ENCODE assay signal across 1 cellular context in genomic region chr10:21517134-21517982, GRCh38.
TF ChIP-seq lines count a peak whose summit lies in the region.

No MANE protein-coding gene starts in this region.

TF ChIP-seq in GM12878, 131 proteins besides CTCF, POLR2A, EP300 and RAD21:
- TF ChIP-seq CREB1 (IDR thresholded peaks at IDR 0.05; ENCODE audit: low read depth) (no peak), HDAC6 (IDR thresholded peaks at IDR 0.05; ENCODE audit: unreplicated experiment) (peak; percentile 65), ZNF207 (IDR thresholded peaks at IDR 0.05; ENCODE audit: borderline replicate concordance) (no peak), DPF2 (IDR thresholded peaks at IDR 0.05) (peak; percentile 35; the same call in 1 of the 2 replicates), SIX5 (IDR thresholded peaks at IDR 0.05; ENCODE audit: low read depth, low read length, severe bottlenecking) (no peak), ZNF274 (IDR thresholded peaks at IDR 0.05; ENCODE audit: insufficient read depth, insufficient read length) (no peak), ZNF687 (IDR thresholded peaks at IDR 0.05) (0 out of 2 replicates have a peak, but pooled peaks have one; percentile 31), SUZ12 (IDR thresholded peaks at IDR 0.05; ENCODE audit: unreplicated experiment) (no peak), TCF7 (IDR thresholded peaks at IDR 0.05; ENCODE audit: borderline replicate concordance) (no peak), LARP7 (IDR thresholded peaks at IDR 0.05) (0 out of 2 replicates have a peak, but pooled peaks have one; percentile 40), CHD2 (IDR thresholded peaks at IDR 0.05; ENCODE audit: borderline replicate concordance, low read depth, low read length) (no peak), FOXM1 (IDR thresholded peaks at IDR 0.05; ENCODE audit: low read depth, low read length) (no peak)
- TF ChIP-seq, protein P1, sequence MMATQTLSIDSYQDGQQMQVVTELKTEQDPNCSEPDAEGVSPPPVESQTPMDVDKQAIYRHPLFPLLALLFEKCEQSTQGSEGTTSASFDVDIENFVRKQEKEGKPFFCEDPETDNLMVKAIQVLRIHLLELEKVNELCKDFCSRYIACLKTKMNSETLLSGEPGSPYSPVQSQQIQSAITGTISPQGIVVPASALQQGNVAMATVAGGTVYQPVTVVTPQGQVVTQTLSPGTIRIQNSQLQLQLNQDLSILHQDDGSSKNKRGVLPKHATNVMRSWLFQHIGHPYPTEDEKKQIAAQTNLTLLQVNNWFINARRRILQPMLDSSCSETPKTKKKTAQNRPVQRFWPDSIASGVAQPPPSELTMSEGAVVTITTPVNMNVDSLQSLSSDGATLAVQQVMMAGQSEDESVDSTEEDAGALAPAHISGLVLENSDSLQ (IDR thresholded peaks at IDR 0.05) = 0 out of 2 replicates have a peak, but pooled peaks have one; percentile 14
- TF ChIP-seq, protein P2, sequence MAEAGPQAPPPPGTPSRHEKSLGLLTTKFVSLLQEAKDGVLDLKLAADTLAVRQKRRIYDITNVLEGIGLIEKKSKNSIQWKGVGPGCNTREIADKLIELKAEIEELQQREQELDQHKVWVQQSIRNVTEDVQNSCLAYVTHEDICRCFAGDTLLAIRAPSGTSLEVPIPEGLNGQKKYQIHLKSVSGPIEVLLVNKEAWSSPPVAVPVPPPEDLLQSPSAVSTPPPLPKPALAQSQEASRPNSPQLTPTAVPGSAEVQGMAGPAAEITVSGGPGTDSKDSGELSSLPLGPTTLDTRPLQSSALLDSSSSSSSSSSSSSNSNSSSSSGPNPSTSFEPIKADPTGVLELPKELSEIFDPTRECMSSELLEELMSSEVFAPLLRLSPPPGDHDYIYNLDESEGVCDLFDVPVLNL (IDR thresholded peaks at IDR 0.05; ENCODE audit: low read depth, low read length) = no peak
- TF ChIP-seq, protein P3, sequence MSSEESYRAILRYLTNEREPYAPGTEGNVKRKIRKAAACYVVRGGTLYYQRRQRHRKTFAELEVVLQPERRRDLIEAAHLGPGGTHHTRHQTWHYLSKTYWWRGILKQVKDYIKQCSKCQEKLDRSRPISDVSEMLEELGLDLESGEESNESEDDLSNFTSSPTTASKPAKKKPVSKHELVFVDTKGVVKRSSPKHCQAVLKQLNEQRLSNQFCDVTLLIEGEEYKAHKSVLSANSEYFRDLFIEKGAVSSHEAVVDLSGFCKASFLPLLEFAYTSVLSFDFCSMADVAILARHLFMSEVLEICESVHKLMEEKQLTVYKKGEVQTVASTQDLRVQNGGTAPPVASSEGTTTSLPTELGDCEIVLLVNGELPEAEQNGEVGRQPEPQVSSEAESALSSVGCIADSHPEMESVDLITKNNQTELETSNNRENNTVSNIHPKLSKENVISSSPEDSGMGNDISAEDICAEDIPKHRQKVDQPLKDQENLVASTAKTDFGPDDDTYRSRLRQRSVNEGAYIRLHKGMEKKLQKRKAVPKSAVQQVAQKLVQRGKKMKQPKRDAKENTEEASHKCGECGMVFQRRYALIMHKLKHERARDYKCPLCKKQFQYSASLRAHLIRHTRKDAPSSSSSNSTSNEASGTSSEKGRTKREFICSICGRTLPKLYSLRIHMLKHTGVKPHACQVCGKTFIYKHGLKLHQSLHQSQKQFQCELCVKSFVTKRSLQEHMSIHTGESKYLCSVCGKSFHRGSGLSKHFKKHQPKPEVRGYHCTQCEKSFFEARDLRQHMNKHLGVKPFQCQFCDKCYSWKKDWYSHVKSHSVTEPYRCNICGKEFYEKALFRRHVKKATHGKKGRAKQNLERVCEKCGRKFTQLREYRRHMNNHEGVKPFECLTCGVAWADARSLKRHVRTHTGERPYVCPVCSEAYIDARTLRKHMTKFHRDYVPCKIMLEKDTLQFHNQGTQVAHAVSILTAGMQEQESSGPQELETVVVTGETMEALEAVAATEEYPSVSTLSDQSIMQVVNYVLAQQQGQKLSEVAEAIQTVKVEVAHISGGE (CRISPR knock-in tag; IDR thresholded peaks at IDR 0.05) = no peak
